ENCODE assay signal across 25 cellular contexts in the genomic region with DNA sequence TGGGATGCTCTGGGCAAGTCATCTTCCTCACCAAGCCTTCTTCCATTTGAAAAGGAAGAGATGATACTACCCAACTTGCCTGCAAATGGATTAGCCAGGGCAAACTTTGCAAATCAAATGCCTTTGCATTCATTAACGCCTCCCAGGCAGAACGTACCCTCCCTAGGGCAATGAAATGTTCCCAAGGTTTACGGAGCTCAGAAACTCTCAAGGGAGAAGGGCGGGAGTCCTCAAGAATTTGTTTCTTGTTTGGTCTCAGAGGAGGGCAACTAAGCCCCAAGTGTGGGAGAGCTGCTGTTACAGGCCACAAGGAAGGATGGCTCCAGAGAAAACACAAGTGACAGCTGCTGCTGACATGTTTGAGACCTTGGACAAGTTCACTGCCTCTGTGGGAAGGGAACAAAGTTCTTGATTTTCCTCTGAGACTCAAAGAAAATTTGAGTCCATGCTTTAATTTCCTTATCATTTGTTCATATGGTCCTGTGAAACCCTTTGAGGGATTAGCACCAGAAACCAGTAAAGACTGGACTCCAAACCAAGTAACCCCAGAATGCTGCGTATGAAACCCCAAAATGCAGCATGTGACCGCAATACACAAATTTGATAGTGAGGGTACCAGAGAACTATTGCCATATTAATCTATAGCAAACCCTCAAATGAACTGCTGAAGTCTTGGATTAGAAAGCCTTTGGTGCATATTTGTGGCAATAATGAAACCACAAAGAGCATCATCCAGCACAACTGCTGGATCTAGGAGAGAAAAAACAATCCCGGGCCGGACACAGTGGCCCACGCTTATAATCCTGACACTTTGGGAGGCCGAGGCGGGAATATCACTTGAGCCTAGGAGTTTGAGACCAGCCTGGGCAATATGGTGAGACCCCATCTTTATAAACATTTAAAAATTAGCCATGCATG. TPM values are rescaled to one million over a fixed set of nuclear protein-coding genes. Genes with fewer than 3 reads are reported as not detected.
"Had no signal": no experiment of that assay in that cellular context is flagged by ENCODE, and none has a peak within 500 bp of the region (broad histone marks: within the 10 kb centered on the region; RNA-seq: fewer than 3 reads in every experiment).

No MANE protein-coding gene starts in this region.

- H3K9me3 Mint-ChIP-seq: activated naive CD4-positive, alpha-beta T cell treated with anti-CD3 and anti-CD28 coated beads, Interleukin-2, amount 10 ng/mL, durations not matched to agents 7 days and 5 days; activated T-helper 17 cell treated with anti-CD3 and anti-CD28 coated beads, Interleukin-2, amount 50 U/mL, for 72 hours; natural killer cell; T-cell had no signal

- H3K27ac Mint-ChIP-seq: activated naive CD4-positive, alpha-beta T cell treated with anti-CD3 and anti-CD28 coated beads, Interleukin-2, amount 10 ng/mL, durations not matched to agents 7 days and 5 days; activated T-helper 17 cell treated with anti-CD3 and anti-CD28 coated beads, Interleukin-2, amount 50 U/mL, for 72 hours; natural killer cell; T-cell had no signal

- H3K9me3 ChIP-seq: adrenal gland, colonic mucosa, heart right ventricle, left lung, mucosa of descending colon, SK-N-SH, tibial nerve had no signal

- H3K27me3 ChIP-seq: adrenal gland, colonic mucosa had no signal

- H3K4me3 Mint-ChIP-seq: activated naive CD4-positive, alpha-beta T cell treated with anti-CD3 and anti-CD28 coated beads, Interleukin-2, amount 10 ng/mL, durations not matched to agents 7 days and 5 days; activated T-helper 17 cell treated with anti-CD3 and anti-CD28 coated beads, Interleukin-2, amount 50 U/mL, for 72 hours; natural killer cell; T-cell had no signal

- H3K36me3 Mint-ChIP-seq: activated naive CD4-positive, alpha-beta T cell treated with anti-CD3 and anti-CD28 coated beads, Interleukin-2, amount 10 ng/mL, durations not matched to agents 7 days and 5 days; natural killer cell; T-cell had no signal

- H3K4me1 Mint-ChIP-seq: activated naive CD4-positive, alpha-beta T cell treated with anti-CD3 and anti-CD28 coated beads, Interleukin-2, amount 10 ng/mL, durations not matched to agents 7 days and 5 days; activated T-helper 17 cell treated with anti-CD3 and anti-CD28 coated beads, Interleukin-2, amount 50 U/mL, for 72 hours; natural killer cell; T-cell had no signal

- DNase-seq: activated CD4-positive, alpha-beta T cell treated with anti-CD3 and anti-CD28 coated beads for 1 hour; activated CD4-positive, alpha-beta T cell treated with anti-CD3 and anti-CD28 coated beads, Interleukin-2, amount 50 U/mL, for 4 hours; activated naive CD4-positive, alpha-beta T cell treated with anti-CD3 and anti-CD28 coated beads, Interleukin-2, amount 10 ng/mL, durations not matched to agents 7 days and 5 days; activated T-cell treated with anti-CD3 and anti-CD28 coated beads for 4 hours; central memory CD4-positive, alpha-beta T cell; colonic mucosa; effector CD4-positive, alpha-beta T cell; foreskin melanocyte; heart right ventricle; left lung; mammary epithelial cell; mucosa of descending colon; natural killer cell; nucleus accumbens; posterior cingulate gyrus; SK-N-SH; small intestine; stimulated activated CD4-positive, alpha-beta T cell treated with anti-CD3 and anti-CD28 coated beads, Interleukin-4, amount 100 ng/mL, for 24 hours; stimulated activated naive CD4-positive, alpha-beta T cell; T-cell; T-helper 9 cell had no signal

- H3K9ac ChIP-seq: SK-N-SH had no signal

- H3K4me2 ChIP-seq: SK-N-SH had no signal

- H3K4me1 ChIP-seq: adrenal gland, colonic mucosa, tibial nerve had no signal

- H3K4me3 ChIP-seq: adrenal gland, colonic mucosa, heart right ventricle, left lung, mucosa of descending colon, tibial nerve had no signal

- H3K27ac ChIP-seq: adrenal gland, colonic mucosa, left lung, tibial nerve had no signal

- FAIRE-seq: keratinocyte, small intestine had no signal

- H3K36me3 ChIP-seq: adrenal gland, colonic mucosa, heart right ventricle, left lung, tibial nerve had no signal

RNA-seq across cellular contexts. Expression of a gene that starts 22.9 kb away (rescaled TPM):
- polyA plus RNA-seq: keratinocyte had no signal
